In the genomic region with DNA sequence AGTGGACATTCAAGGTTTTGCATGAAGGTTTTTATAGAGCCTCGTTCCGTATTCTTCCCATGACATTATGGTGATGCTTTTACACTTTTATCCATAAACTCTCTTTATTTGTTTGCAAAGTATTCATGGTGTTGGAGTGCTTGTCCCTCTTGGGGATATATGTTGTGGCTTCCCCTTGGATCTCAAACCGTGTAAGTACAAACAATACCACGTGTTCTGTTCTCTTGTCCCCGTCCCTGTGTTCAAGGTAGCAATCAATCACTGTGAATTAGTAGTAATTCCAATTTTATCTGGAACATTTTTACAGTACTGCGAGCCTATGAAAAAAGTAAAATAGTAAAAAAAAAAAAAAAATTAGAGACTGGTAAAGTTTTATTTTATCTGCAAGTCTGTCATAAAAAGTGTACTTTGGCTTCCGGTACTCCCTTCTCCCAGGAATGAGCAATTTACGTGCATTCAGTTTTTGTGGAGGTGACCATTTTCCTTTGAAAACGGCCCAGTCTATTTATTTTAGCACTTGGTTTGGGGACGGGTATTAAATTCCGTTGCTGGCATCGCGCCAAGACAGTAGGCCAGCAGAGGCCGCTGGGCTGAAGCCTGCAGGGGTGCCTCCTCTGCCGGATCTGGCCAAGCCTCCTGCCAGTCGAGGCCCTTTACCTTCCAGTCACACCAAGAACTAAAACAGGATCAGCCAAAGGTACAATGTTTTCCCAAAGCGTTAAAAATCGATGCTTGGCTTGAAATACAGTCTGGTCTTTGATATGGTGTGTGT, we compare ENCODE assay signal across 8 cellular contexts.
DNase-seq lines count a peak whose midpoint lies in the region; ATAC-seq, FAIRE-seq and TF ChIP-seq lines count a peak whose summit lies in the region.

No MANE protein-coding gene starts in this region.

- H3K4me3 ChIP-seq in ascending aorta (peak overlapping the region; percentile 22 to 58), left ventricle myocardium inferior (peak overlapping the region; percentile 57), pancreas (peak overlapping the region in 2 of 4 donors; percentile 18 to 35)

- DNase-seq in DMS53 treated with DMSO at 0.1 percent for 48 hours (lab: John Stamatoyannopoulos, UW; ENCODE audit: unreplicated experiment) (peak; percentile 91), KBM-7 (peak; percentile 79), RPMI8226 (peak; percentile 54), ascending aorta (ENCODE audit: low spot score in 2 of 2) (peak in 1 of 2 donors; percentile 79), left ventricle myocardium inferior (peak; percentile 72), pancreas (peak; percentile 56 to 90 (median 70))

- intact Hi-C loops in ascending aorta (cut with DNase I), result no loop called here
- intact Hi-C loops in left ventricle myocardium inferior (cut with micrococcal nuclease), result no loop called here
- intact Hi-C loops in pancreas (cut with DNase I), result no loop called here

- 6 to 9% methylated on average over 18 of the region's 18 CpGs for WGBS in pancreas, 2 donors

- H3K4me1 ChIP-seq in ascending aorta (peaks cover 5 to 6% of the 10 kb centered on the region in 2 donors), left ventricle myocardium inferior (peaks cover 8% of the 10 kb centered on the region), pancreas (peaks cover 0 to 10% (median 0%) of the 10 kb centered on the region in 3 donors)

- FAIRE-seq in pancreas (lab: Jason Lieb, UNC), result no peak

- H3K27ac ChIP-seq in ascending aorta, result no peak overlapping the region
- no peak overlapping the region for H3K27ac ChIP-seq in left ventricle myocardium inferior (replicated peaks)
- peak overlapping the region in 1 of 4 donors; percentile 2 for H3K27ac ChIP-seq in pancreas

- ATAC-seq in pancreas, result peak; percentile 66 to 95 (median 90)
- no peak for ATAC-seq in GM21737 (IDR thresholded peaks at IDR 0.05; ENCODE audit: unreplicated experiment)
- no peak for ATAC-seq in GM19324 (IDR thresholded peaks at IDR 0.05; ENCODE audit: low FRiP score, unreplicated experiment)

- no peaks in the 10 kb centered on the region for H3K9me3 ChIP-seq in ascending aorta
- H3K9me3 ChIP-seq in left ventricle myocardium inferior (replicated peaks), result no peaks in the 10 kb centered on the region
- no peaks in the 10 kb centered on the region for H3K9me3 ChIP-seq in pancreas

- peak in 1 of 3 experiments; percentile 26 for TF ChIP-seq CTCF in ascending aorta (IDR thresholded peaks at IDR 0.05)
- TF ChIP-seq CTCF in left ventricle myocardium inferior (IDR thresholded peaks at IDR 0.05; ENCODE audit: borderline replicate concordance), result peak; percentile 48
- no peak for TF ChIP-seq CTCF in pancreas (IDR thresholded peaks at IDR 0.05)

- H3K36me3 ChIP-seq in ascending aorta (no peaks in the 10 kb centered on the region), left ventricle myocardium inferior (no peaks in the 10 kb centered on the region), pancreas (no peaks in the 10 kb centered on the region)

- in situ Hi-C loops in KBM-7 (cut with MboI; ENCODE audit: low pct_unique_long_range_greater_than_20kb, low sequenced_read_pairs), result no loop called here

- H3K27me3 ChIP-seq in ascending aorta, result no peaks in the 10 kb centered on the region
- H3K27me3 ChIP-seq in left ventricle myocardium inferior (ENCODE audit: low read depth), result peaks cover 9% of the 10 kb centered on the region
- H3K27me3 ChIP-seq in pancreas, result no peaks in the 10 kb centered on the region

Comparison
In these comparisons a context has a peak if more than half of its experiments do, and no peak if none do; other contexts are left out.
1. ATAC-seq: peak in pancreas (4 of 4); none in GM21737 (single experiment) and GM19324 (single experiment).